11 cellular contexts compared by ENCODE assay signal in the genomic region with DNA sequence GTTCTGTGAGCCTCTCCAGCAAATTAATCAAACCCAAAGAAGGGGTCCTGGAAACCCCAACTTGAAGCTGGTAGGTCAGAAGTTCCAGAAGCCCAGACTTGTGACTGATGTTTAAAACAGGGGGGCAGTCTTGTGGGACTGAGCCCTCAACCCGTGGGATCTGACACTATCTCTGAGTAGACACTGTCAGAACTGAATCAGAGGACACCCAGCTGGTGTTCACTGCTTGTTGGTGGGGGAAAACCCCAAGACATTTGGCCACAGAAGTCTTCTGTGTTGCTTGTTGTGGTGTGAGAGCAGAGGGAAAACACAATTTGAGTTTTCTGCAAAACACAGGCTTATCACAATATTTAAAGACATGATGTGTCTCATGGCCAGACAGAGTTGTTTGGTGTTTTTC. TPM values are rescaled to one million over a fixed set of nuclear protein-coding genes. Genes with fewer than 3 reads are reported as not detected.
A peak's percentile ranks its signal among the peaks of the same experiment; 100 is the strongest.
DNase-seq lines count a peak whose midpoint lies in the region; ATAC-seq and TF ChIP-seq lines count a peak whose summit lies in the region.
"Had no signal": no experiment of that assay in that cellular context is flagged by ENCODE, and none has a peak within 500 bp of the region (broad histone marks: within the 10 kb centered on the region; RNA-seq: fewer than 3 reads in every experiment).

No MANE protein-coding gene starts in this region.

- H3K9ac ChIP-seq in BLaER1 treated with 17β-estradiol and CSF1 and Interleukin-3, amounts not matched to agents 10 nM and 100 nM: peak overlapping the region in 4 of 11 experiments; percentile 6 to 34 (median 20); a peak in 4 of 22 replicates

- DNase-seq in left ventricle myocardium inferior: no peak
- no peak for DNase-seq in mucosa of descending colon
- no peak for DNase-seq in LoVo (ENCODE audit: low spot score)
- DNase-seq in activated CD4-positive, alpha-beta T cell treated with anti-CD3 and anti-CD28 coated beads for 48 hours: no peak
- no peak for DNase-seq in retina
- DNase-seq: BE2C; NCI-H2029; stimulated activated naive CD4-positive, alpha-beta T cell treated with Interleukin-2 at 50 U/mL for 16 hours had no signal

- H3K27ac ChIP-seq in BLaER1 treated with 17β-estradiol and CSF1 and Interleukin-3, amounts not matched to agents 10 nM and 100 nM: peak overlapping the region in 5 of 11 experiments; percentile 0 to 18 (median 7); a peak in 1 of 22 replicates
- peak overlapping the region; percentile 41 for H3K27ac ChIP-seq in left ventricle myocardium inferior (replicated peaks)

- H3K4me2 ChIP-seq in BLaER1 treated with 17β-estradiol and CSF1 and Interleukin-3, amounts not matched to agents 10 nM and 100 nM: peak overlapping the region in 9 of 11 experiments; percentile 7 to 69 (median 42); a peak in 17 of 22 replicates

- no peak overlapping the region for H3K4me3 ChIP-seq in BLaER1 treated with 17β-estradiol and CSF1 and Interleukin-3, amounts not matched to agents 10 nM and 100 nM
- H3K4me3 ChIP-seq in left ventricle myocardium inferior (no peak overlapping the region), mucosa of descending colon (no peak overlapping the region)

- TF ChIP-seq CTCF in left ventricle myocardium inferior (IDR thresholded peaks at IDR 0.05; ENCODE audit: borderline replicate concordance) (no peak), mucosa of descending colon (IDR thresholded peaks at IDR 0.05) (no peak)

- H4K20me1 ChIP-seq in BLaER1 treated with 17β-estradiol and CSF1 and Interleukin-3, amounts not matched to agents 10 nM and 100 nM: peaks cover 0 to 82% (median 21%) of the 10 kb centered on the region in 11 experiments; a peak in 12 of 22 replicates

- H3K4me1 ChIP-seq in BLaER1 treated with 17β-estradiol and CSF1 and Interleukin-3, amounts not matched to agents 10 nM and 100 nM: peaks cover 9 to 38% (median 30%) of the 10 kb centered on the region in 10 experiments
- H3K4me1 ChIP-seq in left ventricle myocardium inferior: peaks cover 76% of the 10 kb centered on the region
- no peaks in the 10 kb centered on the region for H3K4me1 ChIP-seq in mucosa of descending colon (ENCODE audit: low read depth)
- H3K4me1 ChIP-seq: BE2C had no signal

- peak; percentile 83 for ATAC-seq in GM21515 (IDR thresholded peaks at IDR 0.05; ENCODE audit: unreplicated experiment)
- peak; percentile 47 for ATAC-seq in HG03575 (IDR thresholded peaks at IDR 0.05; ENCODE audit: extremely low read depth, insufficient number of reproducible peaks, low FRiP score, unreplicated experiment)
- ATAC-seq in mucosa of descending colon: no peak

- peaks cover 0 to 29% (median 4%) of the 10 kb centered on the region in 11 experiments; a peak in 9 of 22 replicates for H3K36me3 ChIP-seq in BLaER1 treated with 17β-estradiol and CSF1 and Interleukin-3, amounts not matched to agents 10 nM and 100 nM
- H3K36me3 ChIP-seq in left ventricle myocardium inferior (peaks cover 9% of the 10 kb centered on the region), mucosa of descending colon (ENCODE audit: low read depth) (no peaks in the 10 kb centered on the region)
- H3K36me3 ChIP-seq: BE2C had no signal

- peaks cover 0 to 4% (median 0%) of the 10 kb centered on the region in 11 experiments; a peak in 2 of 22 replicates for H3K9me3 ChIP-seq in BLaER1 treated with 17β-estradiol and CSF1 and Interleukin-3, amounts not matched to agents 10 nM and 100 nM (replicated peaks in 1 of 11)
- H3K9me3 ChIP-seq in left ventricle myocardium inferior (replicated peaks): no peaks in the 10 kb centered on the region
- H3K9me3 ChIP-seq in mucosa of descending colon: no peaks in the 10 kb centered on the region
- H3K9me3 ChIP-seq: BE2C had no signal

- H3K27me3 ChIP-seq in BLaER1 treated with 17β-estradiol and CSF1 and Interleukin-3, amounts not matched to agents 10 nM and 100 nM: no peaks in the 10 kb centered on the region
- no peaks in the 10 kb centered on the region for H3K27me3 ChIP-seq in left ventricle myocardium inferior (ENCODE audit: low read depth)
- H3K27me3 ChIP-seq: BE2C had no signal

- intact Hi-C loops in left ventricle myocardium inferior (cut with micrococcal nuclease) (no loop called here), mucosa of descending colon (cut with DNase I, micrococcal nuclease) (no loop called here)

RNA-seq across cellular contexts. Expression of a gene that starts 29.9 kb away (rescaled TPM):
- total RNA-seq in left ventricle myocardium inferior: 85.7 TPM
- 10 to 100 TPM; 45.6 to 85.9 (median 46.9) TPM for total RNA-seq in mucosa of descending colon
